In genomic region chr17:3012926-3013581, GRCh38 we compare ENCODE assay signal across 9 cellular contexts. TPM values are rescaled to one million over a fixed set of nuclear protein-coding genes. Genes with fewer than 3 reads are reported as not detected.
DNase-seq lines count a peak whose midpoint lies in the region; ATAC-seq and TF ChIP-seq lines count a peak whose summit lies in the region.
"Had no signal": no experiment of that assay in that cellular context is flagged by ENCODE, and none has a peak within 500 bp of the region (broad histone marks: within the 10 kb centered on the region; RNA-seq: fewer than 3 reads in every experiment).

No MANE protein-coding gene starts in this region.

- peak; percentile 87 for TF ChIP-seq CTCF in OCI-LY1 (IDR thresholded peaks at IDR 0.05; ENCODE audit: low read length)
- peak; percentile 71 for TF ChIP-seq CTCF in fibroblast of the aortic adventitia (IDR thresholded peaks at IDR 0.05; ENCODE audit: insufficient read depth, low read length)
- TF ChIP-seq CTCF in neural progenitor cell (IDR thresholded peaks at IDR 0.05): peak; percentile 84
- TF ChIP-seq CTCF in thoracic aorta (IDR thresholded peaks at IDR 0.05): peak; percentile 85

- no peak overlapping the region for H3K4me3 Mint-ChIP-seq in activated T-cell treated with anti-CD3 and anti-CD28 coated beads, Interleukin-2, amount 50 U/mL, for 4 hours
- H3K4me3 Mint-ChIP-seq in neural progenitor cell: no peak overlapping the region

- H3K27me3 ChIP-seq in OCI-LY1 (ENCODE audit: insufficient read depth, low read length) (no peaks in the 10 kb centered on the region), neural progenitor cell (no peaks in the 10 kb centered on the region), thoracic aorta (replicated peaks; ENCODE audit: insufficient read depth) (no peaks in the 10 kb centered on the region)

- H3K4me1 ChIP-seq in OCI-LY1 (ENCODE audit: insufficient read depth, low read length, severe bottlenecking): no peaks in the 10 kb centered on the region
- H3K4me1 ChIP-seq in neural progenitor cell: no peaks in the 10 kb centered on the region
- H3K4me1 ChIP-seq in thoracic aorta (ENCODE audit: control insufficient read depth in 1 of 2, low read depth in 2 of 2): no peaks in the 10 kb centered on the region

- no peaks in the 10 kb centered on the region for H3K9me3 Mint-ChIP-seq in activated T-cell treated with anti-CD3 and anti-CD28 coated beads, Interleukin-2, amount 50 U/mL, for 4 hours
- no peaks in the 10 kb centered on the region for H3K9me3 Mint-ChIP-seq in neural progenitor cell

- H3K9me2 ChIP-seq in OCI-LY1 (ENCODE audit: low read depth, low read length): no peaks in the 10 kb centered on the region

- no peak overlapping the region for H3K27ac ChIP-seq in OCI-LY1 (ENCODE audit: low read depth, low read length, poor library complexity, severe bottlenecking)
- no peak overlapping the region for H3K27ac ChIP-seq in neural progenitor cell
- H3K27ac ChIP-seq in thoracic aorta: no peak overlapping the region

- peaks cover 22% of the 10 kb centered on the region for H3K36me3 Mint-ChIP-seq in activated T-cell treated with anti-CD3 and anti-CD28 coated beads, Interleukin-2, amount 50 U/mL, for 4 hours (ENCODE audit: insufficient read depth)
- no peaks in the 10 kb centered on the region for H3K36me3 Mint-ChIP-seq in neural progenitor cell

- H2AFZ ChIP-seq in OCI-LY1 (ENCODE audit: low read length) (no peak overlapping the region), neural progenitor cell (replicated peaks) (no peak overlapping the region)

- H3K27me3 Mint-ChIP-seq in activated T-cell treated with anti-CD3 and anti-CD28 coated beads, Interleukin-2, amount 50 U/mL, for 4 hours (ENCODE audit: low read depth): no peaks in the 10 kb centered on the region
- peaks cover 5% of the 10 kb centered on the region for H3K27me3 Mint-ChIP-seq in neural progenitor cell (ENCODE audit: insufficient read depth, low read depth)

- H3K9me3 ChIP-seq in OCI-LY1 (ENCODE audit: low read length): no peaks in the 10 kb centered on the region
- no peaks in the 10 kb centered on the region for H3K9me3 ChIP-seq in neural progenitor cell (ENCODE audit: low read depth)
- no peaks in the 10 kb centered on the region for H3K9me3 ChIP-seq in thoracic aorta

- no peaks in the 10 kb centered on the region for H3K4me1 Mint-ChIP-seq in activated T-cell treated with anti-CD3 and anti-CD28 coated beads, Interleukin-2, amount 50 U/mL, for 4 hours (ENCODE audit: low read depth)
- peaks cover 5% of the 10 kb centered on the region for H3K4me1 Mint-ChIP-seq in neural progenitor cell

- ATAC-seq in activated T-cell treated with anti-CD3 and anti-CD28 coated beads, Interleukin-2, amount 50 U/mL, for 4 hours: peak; percentile 80 to 87
- ATAC-seq in thoracic aorta (ENCODE audit: insufficient number of reproducible peaks, low FRiP score, low read depth) (no peak), GM21717 (IDR thresholded peaks at IDR 0.05; ENCODE audit: unreplicated experiment) (no peak)

- H3K4me3 ChIP-seq in OCI-LY1 (ENCODE audit: low read depth, low read length, poor library complexity, severe bottlenecking) (no peak overlapping the region), fibroblast of the aortic adventitia (ENCODE audit: low read depth, low read length) (no peak overlapping the region), neural progenitor cell (no peak overlapping the region), thoracic aorta (no peak overlapping the region)

- H3K36me3 ChIP-seq in OCI-LY1 (ENCODE audit: insufficient read depth, low read length): no peaks in the 10 kb centered on the region
- no peaks in the 10 kb centered on the region for H3K36me3 ChIP-seq in neural progenitor cell
- no peaks in the 10 kb centered on the region for H3K36me3 ChIP-seq in thoracic aorta

- H3K27ac Mint-ChIP-seq in neural progenitor cell: no peak overlapping the region

- no peak overlapping the region for H3K9ac ChIP-seq in OCI-LY1 (ENCODE audit: low read length)
- H3K9ac ChIP-seq in neural progenitor cell: no peak overlapping the region

- H3K79me2 ChIP-seq in OCI-LY1 (ENCODE audit: insufficient read depth, low read length): no peaks in the 10 kb centered on the region
- no peaks in the 10 kb centered on the region for H3K79me2 ChIP-seq in neural progenitor cell (ENCODE audit: low read depth)

- H4K20me1 ChIP-seq in OCI-LY1 (ENCODE audit: insufficient read depth, low read length) (no peaks in the 10 kb centered on the region), neural progenitor cell (ENCODE audit: low read depth) (no peaks in the 10 kb centered on the region)

- peak; percentile 79 for DNase-seq in Ammon's horn (ENCODE audit: low spot score)
- DNase-seq in H4 (ENCODE audit: low spot score): peak; percentile 13
- peak; percentile 52 for DNase-seq in activated T-cell treated with anti-CD3 and anti-CD28 coated beads, Interleukin-2, amount 50 U/mL, for 4 hours
- peak; percentile 62 for DNase-seq in fibroblast of the aortic adventitia (ENCODE audit: low read depth)
- peak; percentile 80 for DNase-seq in neural progenitor cell (ENCODE audit: low spot score)
- DNase-seq in thoracic aorta (ENCODE audit: low spot score): no peak

- no peaks in the 10 kb centered on the region for H3F3A ChIP-seq in OCI-LY1 (ENCODE audit: insufficient read depth, low read length)
- no peaks in the 10 kb centered on the region for H3F3A ChIP-seq in neural progenitor cell (ENCODE audit: low read depth)

- H3K4me2 ChIP-seq in OCI-LY1 (ENCODE audit: low read length): no peak overlapping the region
- no peak overlapping the region for H3K4me2 ChIP-seq in neural progenitor cell

RNA-seq across cellular contexts. Expression of gene OR1D5, which starts 50.4 kb away (rescaled TPM):
- not detected in 2 replicates for total RNA-seq in H4 (2014; rRNA removed; shearing (Covaris generic))
- total RNA-seq in activated T-cell treated with anti-CD3 and anti-CD28 coated beads, Interleukin-2, amount 50 U/mL, for 4 hours: not detected
- not detected in 2 replicates for total RNA-seq in fibroblast of the aortic adventitia (ENCODE audit: low replicate concordance)
- total RNA-seq in neural progenitor cell (ENCODE audit: low replicate concordance): not detected in 2 replicates
- total RNA-seq in thoracic aorta: not detected
- total RNA-seq: temporal lobe had no signal

Comparison
In these comparisons a context has a peak if more than half of its experiments do, and no peak if none do; other contexts are left out.
1. ATAC-seq: peak in activated T-cell treated with anti-CD3 and anti-CD28 coated beads, Interleukin-2, amount 50 U/mL, for 4 hours (2 of 2); none in thoracic aorta (single experiment) and GM21717 (single experiment).
2. Peak in every context shown above with its lines, with median percentiles within 50 percentile points of each other: CTCF ChIP-seq.